14 cellular contexts compared by ENCODE assay signal in genomic region chr2:151775057-151775740, GRCh38. TPM values are rescaled to one million over a fixed set of nuclear protein-coding genes. Genes with fewer than 3 reads are reported as not detected.
DNase-seq lines count a peak whose midpoint lies in the region; ATAC-seq and TF ChIP-seq lines count a peak whose summit lies in the region.
"Had no signal": no experiment of that assay in that cellular context is flagged by ENCODE, and none has a peak within 500 bp of the region (broad histone marks: within the 10 kb centered on the region; RNA-seq: fewer than 3 reads in every experiment).

No MANE protein-coding gene starts in this region.

- 100% methylated on average over 5 of the region's 6 CpGs for WGBS in mammary epithelial cell (ENCODE audit: low coverage, missing lambda C conversion rate)

- no peaks in the 10 kb centered on the region for H3K27me3 ChIP-seq in mammary epithelial cell (ENCODE audit: insufficient read depth, low read length)
- H3K27me3 ChIP-seq: dorsolateral prefrontal cortex had no signal

- H3K36me3 ChIP-seq in mammary epithelial cell (ENCODE audit: insufficient read depth, low read length): no peaks in the 10 kb centered on the region

- in situ Hi-C loops in mammary epithelial cell (cut with MboI; ENCODE audit: low sequenced_read_pairs in 2 of 2): no loop called here

- TF ChIP-seq CTCF in cardiac fibroblast (IDR thresholded peaks at IDR 0.05; ENCODE audit: low read depth, low read length) (no peak), mammary epithelial cell (conservative IDR thresholded peaks at IDR 0.05 in 1 of 2, IDR thresholded peaks at IDR 0.05 in 1 of 2; ENCODE audit: extremely low read depth in 1 of 2, insufficient read depth in 1 of 2, low read depth in 1 of 2, low read length in 2 of 2) (no peak)

- H3K4me3 ChIP-seq in cardiac fibroblast (replicated peaks in 1 of 2; ENCODE audit: low read depth in 2 of 2, low read length in 2 of 2) (no peak overlapping the region), mammary epithelial cell (replicated peaks in 1 of 3; ENCODE audit: insufficient read depth in 1 of 3, low read depth in 2 of 3, low read length in 3 of 3) (no peak overlapping the region)
- H3K4me3 ChIP-seq: dorsolateral prefrontal cortex had no signal

- peak; percentile 34 for ATAC-seq in GM18498 (IDR thresholded peaks at IDR 0.05; ENCODE audit: unreplicated experiment)
- ATAC-seq in GM21381 (IDR thresholded peaks at IDR 0.05; ENCODE audit: unreplicated experiment): no peak

- dilution Hi-C loops in mammary epithelial cell (cut with HindIII; ENCODE audit: low sequenced_read_pairs): no loop called here

- no peaks in the 10 kb centered on the region for H3K4me1 ChIP-seq in mammary epithelial cell (ENCODE audit: insufficient read depth, low read length)

- H3K79me2 ChIP-seq in mammary epithelial cell (ENCODE audit: insufficient read depth, low read length): no peaks in the 10 kb centered on the region

- H4K20me1 ChIP-seq in mammary epithelial cell (ENCODE audit: insufficient read depth, low read length): no peaks in the 10 kb centered on the region

- BruUV-seq in mammary epithelial cell (replicated peaks; lab: Mats Ljungman, UMichigan): no TSS peak

- H3K9me3 ChIP-seq in mammary epithelial cell (replicated peaks; ENCODE audit: insufficient read depth, low read length): no peaks in the 10 kb centered on the region

- no peak overlapping the region for H3K9ac ChIP-seq in mammary epithelial cell (ENCODE audit: insufficient read depth, low read length)

- H3K27ac ChIP-seq in mammary epithelial cell (ENCODE audit: insufficient read depth, low read depth, low read length): no peak overlapping the region
- H3K27ac ChIP-seq: dorsolateral prefrontal cortex, HL-60 had no signal

- no peak overlapping the region for H3K4me2 ChIP-seq in mammary epithelial cell (ENCODE audit: insufficient read depth, low read depth, low read length)

- no peak overlapping the region for H2AFZ ChIP-seq in mammary epithelial cell (ENCODE audit: low read depth, low read length)

- DNase-seq in HUDEP-2 (lab: John Stamatoyannopoulos, UW; ENCODE audit: unreplicated experiment in 76 of 76) (peak in 41 of 76 experiments; percentile 5 to 73 (median 34)), cardiac fibroblast (ENCODE audit: low read depth in 2 of 2) (peak; percentile 30 to 46), renal cortical epithelial cell (ENCODE audit: low read depth) (peak; percentile 24), NCI-H2196 (lab: John Stamatoyannopoulos, UW; ENCODE audit: unreplicated experiment) (no peak), mammary epithelial cell (no peak)
- no peak for DNase-seq in stimulated activated CD4-positive, alpha-beta T cell treated with anti-CD3 and anti-CD28 coated beads, Interleukin-4, amount 100 ng/mL, for 4 hours
- DNase-seq: COR-L47; dorsolateral prefrontal cortex; GOT3; NCI-H1105 treated with DMSO at 0.1 percent for 48 hours; stimulated activated CD4-positive, alpha-beta T cell treated with anti-CD3 and anti-CD28 coated beads, Interleukin-4, amount 100 ng/mL, for 1 hour had no signal

- CTCF ChIA-PET in mammary epithelial cell (lab: Charles Lee; ENCODE audit: low non-redundant PET): no interaction called here

- intact Hi-C loops in mammary epithelial cell (cut with micrococcal nuclease): loop anchor here (10.0 kb wide), 1 partner anchor 230 kb away; no protein-coding TSS in a partner anchor

RNA-seq across cellular contexts. Expression of gene NEB, which starts 40.9 kb away (rescaled TPM):
- total RNA-seq in renal cortical epithelial cell (under 0.01 and 1.2 TPM in 2 replicates), mammary epithelial cell (under 1 TPM; under 0.01 to 0.14 TPM)
- polyA plus RNA-seq in mammary epithelial cell: 0.01 TPM
- polyA minus RNA-seq in mammary epithelial cell: not detected

RNA-seq across cellular contexts. Expression of gene ARL5A, which starts 53.0 kb away (rescaled TPM):
- 85.4 and 97.2 TPM in 2 replicates for total RNA-seq in renal cortical epithelial cell
- 10 to 100 TPM; 38.0 to 49.8 TPM for total RNA-seq in mammary epithelial cell
- polyA plus RNA-seq in mammary epithelial cell: 19.7 TPM
- polyA minus RNA-seq in mammary epithelial cell: 23.8 TPM

Comparison
In these comparisons a context has a peak if more than half of its experiments do, and no peak if none do; other contexts are left out.
1. DNase-seq: peak in HUDEP-2 (41 of 76), cardiac fibroblast (2 of 2) and renal cortical epithelial cell (single experiment); none in NCI-H2196 (single experiment), stimulated activated CD4-positive, alpha-beta T cell treated with anti-CD3 and anti-CD28 coated beads, Interleukin-4, amount 100 ng/mL, for 4 hours (0 of 2) and mammary epithelial cell (single experiment).